Comparison of ENCODE assay signal across 10 cellular contexts in the genomic region with DNA sequence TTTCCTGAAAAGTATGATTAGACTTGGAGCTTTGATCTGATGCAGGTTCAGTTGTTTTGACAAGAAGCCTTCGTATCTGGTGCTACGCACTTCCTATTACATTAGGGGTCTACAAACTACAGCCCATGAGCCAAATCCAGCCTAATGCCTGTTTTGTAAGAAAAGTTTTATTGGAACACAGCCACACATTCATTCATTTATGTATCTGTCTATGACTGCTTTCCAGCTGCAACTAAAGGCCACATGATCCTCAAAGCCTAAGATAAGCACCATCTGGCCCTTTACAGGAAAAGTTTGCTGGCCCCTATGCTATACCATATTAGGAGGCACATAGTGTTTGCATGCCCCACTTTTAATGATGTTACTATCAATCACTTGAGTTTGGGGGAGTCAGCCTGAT. TPM values are rescaled to one million over a fixed set of nuclear protein-coding genes. Genes with fewer than 3 reads are reported as not detected.
DNase-seq lines count a peak whose midpoint lies in the region; ATAC-seq and TF ChIP-seq lines count a peak whose summit lies in the region.
"Had no signal": no experiment of that assay in that cellular context is flagged by ENCODE, and none has a peak within 500 bp of the region (broad histone marks: within the 10 kb centered on the region; RNA-seq: fewer than 3 reads in every experiment).

No MANE protein-coding gene starts in this region.

- no peaks in the 10 kb centered on the region for H3K9me3 Mint-ChIP-seq in stimulated activated naive CD8-positive, alpha-beta T cell treated with anti-CD3 and anti-CD28 coated beads, Interleukin-15, amount 100 ng/mL, for 72 hours
- H3K9me3 Mint-ChIP-seq: activated T-helper 1 cell treated with anti-CD3 and anti-CD28 coated beads, Interleukin-12 subunit alpha, Interleukin-12 subunit beta, Interleukin-2, Interleukin-4 antibody, amounts not matched to agents 30 ng/mL and 10 ng/mL and 1 ng/mL, durations not matched to agents 14 hours and 24 hours and 36 hours; T-helper 1 cell treated with Interleukin-12 subunit alpha and Interleukin-12 subunit beta and Interleukin-4 antibody, amounts not matched to agents 30 μg/mL and 1 μg/mL, for 36 hours had no signal

- CTCF ChIA-PET in PC-3 (lab: Charles Lee), result no interaction called here

- H3K36me3 ChIP-seq in PC-3 (ENCODE audit: low read depth, low read length), result no peaks in the 10 kb centered on the region
- H3K36me3 ChIP-seq in osteoblast (ENCODE audit: insufficient read depth, low read length), result no peaks in the 10 kb centered on the region

- ATAC-seq in PC-3, result no peak
- ATAC-seq in stimulated activated naive CD8-positive, alpha-beta T cell treated with anti-CD3 and anti-CD28 coated beads, Interleukin-15, amount 100 ng/mL, for 72 hours, result no peak

- H3K27ac Mint-ChIP-seq in stimulated activated naive CD8-positive, alpha-beta T cell treated with anti-CD3 and anti-CD28 coated beads, Interleukin-15, amount 100 ng/mL, for 72 hours, result no peak overlapping the region
- H3K27ac Mint-ChIP-seq: activated T-helper 1 cell treated with anti-CD3 and anti-CD28 coated beads, Interleukin-12 subunit alpha, Interleukin-12 subunit beta, Interleukin-2, Interleukin-4 antibody, amounts not matched to agents 30 ng/mL and 10 ng/mL and 1 ng/mL, durations not matched to agents 14 hours and 24 hours and 36 hours had no signal

- POLR2A ChIA-PET in PC-3 (lab: Charles Lee; ENCODE audit: unreplicated experiment), result no interaction called here

- H3K79me2 ChIP-seq in PC-3 (ENCODE audit: low read length) (peaks cover 17% of the 10 kb centered on the region), osteoblast (ENCODE audit: insufficient read depth, low read length) (peaks cover 54% of the 10 kb centered on the region)

- intact Hi-C loops in PC-3 (cut with micrococcal nuclease), result no loop called here

- H3K4me1 Mint-ChIP-seq in stimulated activated naive CD8-positive, alpha-beta T cell treated with anti-CD3 and anti-CD28 coated beads, Interleukin-15, amount 100 ng/mL, for 72 hours, result peaks cover 27% of the 10 kb centered on the region

- H3K27me3 ChIP-seq in PC-3 (ENCODE audit: low read length) (no peaks in the 10 kb centered on the region), osteoblast (ENCODE audit: insufficient read depth, low read length) (no peaks in the 10 kb centered on the region)

- H3K4me2 ChIP-seq in PC-3 (ENCODE audit: low read length) (peak overlapping the region; percentile 74), osteoblast (ENCODE audit: insufficient read depth, low read length) (peak overlapping the region; percentile 62)

- H3K9me2 ChIP-seq in PC-3 (replicated peaks; ENCODE audit: low read length), result no peaks in the 10 kb centered on the region

- H3K27me3 Mint-ChIP-seq in stimulated activated naive CD8-positive, alpha-beta T cell treated with anti-CD3 and anti-CD28 coated beads, Interleukin-15, amount 100 ng/mL, for 72 hours, result no peaks in the 10 kb centered on the region

- H2AFZ ChIP-seq in PC-3 (ENCODE audit: low read length), result no peak overlapping the region
- H2AFZ ChIP-seq in osteoblast (ENCODE audit: low read length), result no peak overlapping the region

- H4K20me1 ChIP-seq in PC-3 (ENCODE audit: low read length), result no peaks in the 10 kb centered on the region
- peaks cover 33% of the 10 kb centered on the region for H4K20me1 ChIP-seq in osteoblast (ENCODE audit: insufficient read depth, low read length)

- BruUV-seq in PC-3 (replicated peaks; lab: Mats Ljungman, UMichigan), result no TSS peak

- no peak overlapping the region for H3K9ac ChIP-seq in PC-3 (ENCODE audit: low read length)

- H3K27ac ChIP-seq in PC-3 (ENCODE audit: low read length) (no peak overlapping the region), osteoblast (ENCODE audit: low read depth, low read length) (peak overlapping the region; percentile 87)

- TF ChIP-seq POLR2A in erythroblast (IDR thresholded peaks at IDR 0.05; ENCODE audit: low read length), result no peak

- H3F3A ChIP-seq in PC-3 (ENCODE audit: low read length, unreplicated experiment), result no peaks in the 10 kb centered on the region

- H3K4me1 ChIP-seq in PC-3 (ENCODE audit: insufficient read depth, low read length) (peaks cover 37% of the 10 kb centered on the region), osteoblast (ENCODE audit: insufficient read depth, low read length) (peaks cover 45% of the 10 kb centered on the region)

- H3K4me3 ChIP-seq in PC-3 (ENCODE audit: low read length), result no peak overlapping the region
- no peak overlapping the region for H3K4me3 ChIP-seq in osteoblast (ENCODE audit: insufficient read depth, low read length)

- no peak overlapping the region for H3K4me3 Mint-ChIP-seq in stimulated activated naive CD8-positive, alpha-beta T cell treated with anti-CD3 and anti-CD28 coated beads, Interleukin-15, amount 100 ng/mL, for 72 hours
- H3K4me3 Mint-ChIP-seq: activated T-helper 1 cell treated with anti-CD3 and anti-CD28 coated beads, Interleukin-12 subunit alpha, Interleukin-12 subunit beta, Interleukin-2, Interleukin-4 antibody, amounts not matched to agents 30 ng/mL and 10 ng/mL and 1 ng/mL, durations not matched to agents 14 hours and 24 hours and 36 hours; T-helper 1 cell treated with Interleukin-12 subunit alpha and Interleukin-12 subunit beta and Interleukin-4 antibody, amounts not matched to agents 30 μg/mL and 1 μg/mL, for 36 hours had no signal

- TF ChIP-seq CTCF in PC-3 (conservative IDR thresholded peaks at IDR 0.05; ENCODE audit: low read depth, low read length), result no peak
- no peak for TF ChIP-seq CTCF in osteoblast (IDR thresholded peaks at IDR 0.05; ENCODE audit: extremely low read depth, low read depth, low read length)

- DNase-seq in Daoy (ENCODE audit: low read depth) (peak; percentile 6), PC-3 (no peak), erythroblast (lab: John Stamatoyannopoulos, UW) (peak; percentile 60 to 79), osteoblast (ENCODE audit: insufficient read length, low spot score, missing footprints) (no peak), NCI-H1105 (lab: John Stamatoyannopoulos, UW) (no peak), NCI-H187 treated with DMSO at 0.1 percent for 48 hours (lab: John Stamatoyannopoulos, UW) (no peak), Ammon's horn (ENCODE audit: low spot score) (no peak)
- DNase-seq in stimulated activated naive CD8-positive, alpha-beta T cell treated with anti-CD3 and anti-CD28 coated beads, Interleukin-15, amount 100 ng/mL, for 72 hours, result no peak

- H3K9me3 ChIP-seq in PC-3 (ENCODE audit: low read length) (no peaks in the 10 kb centered on the region), osteoblast (ENCODE audit: low read depth, low read length) (no peaks in the 10 kb centered on the region)

RNA-seq across cellular contexts. Expression of gene EIF2AK3, which starts 26.0 kb away (rescaled TPM):
- 12.6 and 16.3 TPM in 2 replicates for total RNA-seq in Daoy (2014; rRNA removed; shearing (Covaris generic))
- total RNA-seq in PC-3 (2014; rRNA removed) (10.7 and 16.2 TPM in 2 replicates), osteoblast (24.2 and 25.7 TPM in 2 replicates)

Comparison
In these comparisons a context has a peak if more than half of its experiments do, and no peak if none do; other contexts are left out.
1. DNase-seq: peak in Daoy (single experiment) and erythroblast (2 of 2); none in PC-3 (single experiment), osteoblast (single experiment), stimulated activated naive CD8-positive, alpha-beta T cell treated with anti-CD3 and anti-CD28 coated beads, Interleukin-15, amount 100 ng/mL, for 72 hours (0 of 2), NCI-H1105 (single experiment), NCI-H187 treated with DMSO at 0.1 percent for 48 hours (single experiment) and Ammon's horn (single experiment).